ENCODE assay signal across 26 cellular contexts in the genomic region with DNA sequence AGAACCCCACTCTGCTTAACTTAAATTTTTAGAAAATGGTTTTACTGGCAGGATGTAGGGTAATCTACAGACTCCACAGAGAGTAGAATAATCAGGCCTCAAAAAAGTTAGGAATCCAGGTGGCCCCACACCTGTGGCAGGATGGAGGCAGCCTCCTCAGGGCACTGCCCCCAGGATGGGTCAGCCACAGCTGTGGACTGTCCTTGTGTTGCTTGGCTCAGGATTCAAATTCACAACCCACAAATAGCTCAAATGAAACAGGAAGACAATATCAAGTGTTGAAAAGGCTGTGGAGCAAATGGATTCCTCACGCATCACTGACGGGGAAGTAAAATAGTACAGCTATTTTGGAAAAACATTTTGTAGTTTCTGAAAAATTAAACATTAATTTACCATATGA. TPM values are rescaled to one million over a fixed set of nuclear protein-coding genes. Genes with fewer than 3 reads are reported as not detected.
"Had no signal": no experiment of that assay in that cellular context is flagged by ENCODE, and none has a peak within 500 bp of the region (broad histone marks: within the 10 kb centered on the region; RNA-seq: fewer than 3 reads in every experiment).

No MANE protein-coding gene starts in this region.

- H3K27ac ChIP-seq: neural progenitor cell, pancreas, prostate gland, right lobe of liver, sigmoid colon, stomach, thoracic aorta, thyroid gland, tibial nerve, upper lobe of left lung, vagina had no signal

- DNase-seq: naive thymus-derived CD4-positive, alpha-beta T cell; natural killer cell; nucleus accumbens; pancreas; right cardiac atrium; right lobe of liver; sigmoid colon; small intestine; stimulated activated CD4-positive, alpha-beta T cell treated with anti-CD3 and anti-CD28 coated beads, Interleukin-15, amount 100 ng/mL, for 24 hours; stimulated activated CD4-positive, alpha-beta T cell treated with anti-CD3 and anti-CD28 coated beads, Interleukin-2, amount 100 ng/mL, for 24 hours; stimulated activated CD4-positive, alpha-beta T cell treated with anti-CD3 and anti-CD28 coated beads, Interleukin-2, amount 100 ng/mL, for 48 hours; stimulated activated CD4-positive, alpha-beta T cell treated with anti-CD3 and anti-CD28 coated beads, Interleukin-4, amount 100 ng/mL, for 24 hours; stimulated activated naive B cell treated with anti-CD40 and anti-IgM and Interleukin-4, amounts not matched to agents 10 μg/mL and 1 μg/mL and 100 μg/mL, for 72 hours; stimulated activated naive CD4-positive, alpha-beta T cell treated with Interleukin-2 at 50 U/mL for 16 hours; stomach; thyroid gland; trophoblast cell; upper lobe of left lung had no signal

- H3K27me3 ChIP-seq: pancreas, right lobe of liver, sigmoid colon, stomach, thyroid gland, tibial nerve, upper lobe of left lung, vagina had no signal

- H3K9me3 ChIP-seq: pancreas, prostate gland, right lobe of liver, sigmoid colon, stomach, thoracic aorta, thyroid gland, tibial nerve, upper lobe of left lung, vagina had no signal

- ATAC-seq: naive thymus-derived CD4-positive, alpha-beta T cell; natural killer cell; pancreas; right cardiac atrium; right lobe of liver; stimulated activated effector memory CD8-positive, alpha-beta T cell treated with anti-CD3 and anti-CD28 coated beads, Interleukin-12 subunit alpha, Interleukin-12 subunit beta, amount 100 ng/mL, for 72 hours; stimulated activated naive B cell treated with anti-CD40 and anti-IgM and Interleukin-4, amounts not matched to agents 10 μg/mL and 1 μg/mL and 100 μg/mL, for 72 hours had no signal

- H3K36me3 ChIP-seq: neural progenitor cell, pancreas, prostate gland, right lobe of liver, sigmoid colon, stomach, thoracic aorta, thyroid gland, tibial nerve, upper lobe of left lung, vagina had no signal

- H3K4me3 ChIP-seq: neural progenitor cell, pancreas, prostate gland, right lobe of liver, sigmoid colon, stomach, thoracic aorta, thyroid gland, tibial nerve, upper lobe of left lung, vagina had no signal

- H3K4me1 ChIP-seq: neural progenitor cell, pancreas, prostate gland, right lobe of liver, thyroid gland, tibial nerve, upper lobe of left lung, vagina had no signal

RNA-seq across cellular contexts. Expression of a gene that starts 36.8 kb away (rescaled TPM):
- total RNA-seq: naive thymus-derived CD4-positive, alpha-beta T cell; osteocyte; right lobe of liver; subcutaneous adipose tissue had no signal
